In the genomic region with DNA sequence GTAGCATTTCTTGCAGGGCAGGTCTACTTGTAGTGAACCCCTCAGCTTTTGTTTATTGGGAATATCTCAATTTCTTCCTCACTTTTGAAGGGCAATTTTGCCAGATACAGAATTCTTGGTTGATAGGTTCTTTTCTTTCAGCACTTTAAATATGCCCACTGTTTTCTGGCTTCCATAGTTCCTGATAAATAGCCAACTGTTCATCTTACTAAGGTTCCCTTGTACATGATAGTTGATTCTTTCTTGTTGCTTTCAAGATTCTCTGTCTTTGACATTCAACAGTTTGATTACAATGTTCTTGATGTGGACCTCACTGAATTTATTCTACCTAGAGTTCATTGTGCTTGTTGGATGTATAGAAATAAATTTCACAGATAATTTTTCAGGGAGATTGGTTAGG, we compare ENCODE assay signal across 8 cellular contexts.
"Had no signal": no experiment of that assay in that cellular context is flagged by ENCODE, and none has a peak within 500 bp of the region (broad histone marks: within the 10 kb centered on the region; RNA-seq: fewer than 3 reads in every experiment).

No MANE protein-coding gene starts in this region.

- H3K9ac ChIP-seq: GM23248 had no signal

- H3K36me3 ChIP-seq: HAP-1 had no signal

- H3K27ac ChIP-seq: GM23248 had no signal

- ATAC-seq: HCT116 had no signal

- DNase-seq: GM23248, GOT3, H7, KBM-7 had no signal

- H2AFZ ChIP-seq: GM23248 had no signal

- H3K4me1 Mint-ChIP-seq: IgD-negative memory B cell had no signal

- H3K4me3 ChIP-seq: GM23248, HAP-1 had no signal

- H3K9me3 ChIP-seq: HAP-1 had no signal

- H3K27ac Mint-ChIP-seq: IgD-negative memory B cell had no signal

- H3K4me3 Mint-ChIP-seq: IgD-negative memory B cell had no signal

- H3K36me3 Mint-ChIP-seq: IgD-negative memory B cell had no signal

- H3K4me1 ChIP-seq: HAP-1 had no signal

- FAIRE-seq: HTR-8/SVneo had no signal
